ENCODE assay signal across 8 cellular contexts in genomic region chr22:35430897-35431322, GRCh38. TPM values are rescaled to one million over a fixed set of nuclear protein-coding genes. Genes with fewer than 3 reads are reported as not detected.
DNase-seq lines count a peak whose midpoint lies in the region; ATAC-seq, FAIRE-seq and TF ChIP-seq lines count a peak whose summit lies in the region.

No MANE protein-coding gene starts in this region.

- H3K9me3 ChIP-seq in Karpas-422 (ENCODE audit: low read length) (no peaks in the 10 kb centered on the region), heart right ventricle (peaks cover 0 to 18% (median 10%) of the 10 kb centered on the region in 11 donors), psoas muscle (peaks cover 10% of the 10 kb centered on the region), upper lobe of left lung (peaks cover 0 to 12% (median 6%) of the 10 kb centered on the region in 4 donors)

- intact Hi-C loops in heart right ventricle (cut with DNase I), result loop anchor here (1.0 to 10.0 kb wide), 11 partner anchors 151 to 694 kb away; no protein-coding TSS in a partner anchor
- intact Hi-C loops in psoas muscle (cut with DNase I), result loop anchor here (1.0 to 10.0 kb wide), 6 partner anchors 152 to 694 kb away; no protein-coding TSS in a partner anchor

- no peak for FAIRE-seq in D721Med (lab: Jason Lieb, UNC)

- 6% methylated on average over 14 of the region's 14 CpGs for whole genome bisulfite sequencing in heart right ventricle, 2 donors
- 11 to 15% (median 11%) methylated on average over 14 of the region's 14 CpGs for WGBS in psoas muscle, 3 donors
- 22 to 44% methylated on average over 7 to 14 of the region's 14 CpGs for WGBS in upper lobe of left lung, 2 donors

- H3K27ac ChIP-seq in Karpas-422 (ENCODE audit: low read length) (no peak overlapping the region), heart right ventricle (peak overlapping the region in 5 of 10 donors; percentile 14 to 69 (median 48)), psoas muscle (no peak overlapping the region), upper lobe of left lung (peak overlapping the region in 2 of 4 donors; percentile 1 to 55)

- TF ChIP-seq EP300 in upper lobe of left lung (IDR thresholded peaks at IDR 0.05), result peak in 1 of 4 donors; percentile 3

- H3K9me2 ChIP-seq in Karpas-422 (replicated peaks; ENCODE audit: insufficient read depth, low read length), result no peaks in the 10 kb centered on the region

- H3K4me1 ChIP-seq in Karpas-422 (ENCODE audit: low read length), result no peaks in the 10 kb centered on the region; the same call in 1 of the 2 replicates
- H3K4me1 ChIP-seq in heart right ventricle, result peaks cover 0 to 14% (median 8%) of the 10 kb centered on the region in 9 donors
- peaks cover 24% of the 10 kb centered on the region for H3K4me1 ChIP-seq in psoas muscle
- peaks cover 4 to 7% (median 5%) of the 10 kb centered on the region in 4 donors for H3K4me1 ChIP-seq in upper lobe of left lung

- peaks cover 58% of the 10 kb centered on the region for H3K36me3 ChIP-seq in Karpas-422 (ENCODE audit: insufficient read depth, low read length)
- H3K36me3 ChIP-seq in heart right ventricle, result peaks cover 0 to 35% (median 0%) of the 10 kb centered on the region in 9 donors
- H3K36me3 ChIP-seq in psoas muscle (ENCODE audit: insufficient read depth in 1 of 2, low read depth in 1 of 2), result no peaks in the 10 kb centered on the region
- H3K36me3 ChIP-seq in upper lobe of left lung, result peaks cover 0 to 10% (median 0%) of the 10 kb centered on the region in 4 donors

- no peak overlapping the region for H2AFZ ChIP-seq in Karpas-422 (ENCODE audit: low read length)

- ATAC-seq in heart right ventricle (peak; percentile 94 to 99 (median 98)), psoas muscle (peak; percentile 95 to 98 (median 96)), upper lobe of left lung (ENCODE audit: low FRiP score in 2 of 2) (peak; percentile 95 to 96), GM19023 (IDR thresholded peaks at IDR 0.05; ENCODE audit: unreplicated experiment) (no peak)

- TF ChIP-seq CTCF in D721Med (IDR thresholded peaks at IDR 0.05; ENCODE audit: insufficient read depth, missing control alignments) (peak; percentile 68), heart right ventricle (IDR thresholded peaks at IDR 0.05) (peak; percentile 94 to 99 (median 97)), psoas muscle (IDR thresholded peaks at IDR 0.05) (peak; percentile 96), upper lobe of left lung (IDR thresholded peaks at IDR 0.05) (peak; percentile 95 to 97 (median 97))

- no peaks in the 10 kb centered on the region for H3K79me2 ChIP-seq in Karpas-422 (ENCODE audit: low read length)

- H3K4me2 ChIP-seq in Karpas-422 (ENCODE audit: low read depth, low read length, poor library complexity, severe bottlenecking), result no peak overlapping the region

- no peak overlapping the region for H3K4me3 ChIP-seq in Karpas-422 (ENCODE audit: low read length)
- no peak overlapping the region for H3K4me3 ChIP-seq in heart right ventricle
- H3K4me3 ChIP-seq in psoas muscle, result no peak overlapping the region
- no peak overlapping the region for H3K4me3 ChIP-seq in upper lobe of left lung

- TF ChIP-seq POLR2A in upper lobe of left lung (IDR thresholded peaks at IDR 0.05), result no peak

- DNase-seq in D721Med (ENCODE audit: insufficient read length, low spot score) (peak; percentile 36), Karpas-422 (peak; percentile 83), T follicular helper cell (ENCODE audit: low read depth) (peak; percentile 55), amniotic stem cell (lab: John Stamatoyannopoulos, UW) (peak; percentile 88), heart right ventricle (peak; percentile 90 to 91), psoas muscle (peak; percentile 88 to 92), upper lobe of left lung (peak; percentile 91)

- H3K27me3 ChIP-seq in Karpas-422 (ENCODE audit: low read length) (no peaks in the 10 kb centered on the region), heart right ventricle (no peaks in the 10 kb centered on the region), psoas muscle (ENCODE audit: insufficient read depth in 3 of 3, low read length in 2 of 3) (no peaks in the 10 kb centered on the region), upper lobe of left lung (no peaks in the 10 kb centered on the region)

- H3K9ac ChIP-seq in Karpas-422 (ENCODE audit: low read length), result no peak overlapping the region

- no peaks in the 10 kb centered on the region for H4K20me1 ChIP-seq in Karpas-422 (ENCODE audit: insufficient read depth, low read depth, low read length)

RNA-seq across cellular contexts. Expression of gene MCM5, which starts 31.0 kb away (rescaled TPM):
- 83.7 and 97.4 TPM in 2 replicates for total RNA-seq in Karpas-422 (2014; rRNA removed; shearing (Covaris generic); ENCODE audit: low replicate concordance)
- total RNA-seq in heart right ventricle (10 to 100 TPM in 7 of 10 donors, 1 to 10 TPM in 3; 7.0 to 21.4 (median 11.2) TPM), psoas muscle (10 to 100 TPM in 3 of 4 donors, 1 to 10 TPM in 1; 9.1 to 13.6 (median 10.9) TPM), upper lobe of left lung (10 to 100 TPM in 5 of 6 donors, 1 to 10 TPM in 1; 9.8 to 34.4 (median 20.2) TPM)
- polyA plus RNA-seq in heart right ventricle (10 to 100 TPM in 1 of 2 donors, 1 to 10 TPM in 1; 5.7 to 15.1 TPM), psoas muscle (1 to 10 TPM; 6.4 to 7.3 (median 6.9) TPM)

RNA-seq across cellular contexts. Expression of gene HMOX1, which starts 50.0 kb away (rescaled TPM):
- 1.3 and 1.8 TPM in 2 replicates for total RNA-seq in Karpas-422 (2014; rRNA removed; shearing (Covaris generic); ENCODE audit: low replicate concordance)
- total RNA-seq in heart right ventricle (10 to 100 TPM in 1 of 10 donors, 1 to 10 TPM in 9; 1.6 to 68.0 (median 4.3) TPM), psoas muscle (100 to 1,000 TPM in 1 of 4 donors, 10 to 100 TPM in 3; 23.7 to 238 (median 50.5) TPM), upper lobe of left lung (100 to 1,000 TPM in 1 of 6 donors, 10 to 100 TPM in 5; 22.0 to 306 (median 77.9) TPM)
- polyA plus RNA-seq in heart right ventricle (1 to 10 TPM; 3.5 to 4.9 TPM), psoas muscle (100 to 1,000 TPM in 2 of 3 donors, 10 to 100 TPM in 1; 20.5 to 249 (median 167) TPM)

Comparison
In these comparisons a context has a peak if more than half of its experiments do, and no peak if none do; other contexts are left out.
1. DNase-seq: peak in every context shown above with its lines; median percentile 91 in upper lobe of left lung; 90 in heart right ventricle; 90 in psoas muscle; 88 in amniotic stem cell; 83 in Karpas-422; 55 in T follicular helper cell; 36 in D721Med.